In the genomic region with DNA sequence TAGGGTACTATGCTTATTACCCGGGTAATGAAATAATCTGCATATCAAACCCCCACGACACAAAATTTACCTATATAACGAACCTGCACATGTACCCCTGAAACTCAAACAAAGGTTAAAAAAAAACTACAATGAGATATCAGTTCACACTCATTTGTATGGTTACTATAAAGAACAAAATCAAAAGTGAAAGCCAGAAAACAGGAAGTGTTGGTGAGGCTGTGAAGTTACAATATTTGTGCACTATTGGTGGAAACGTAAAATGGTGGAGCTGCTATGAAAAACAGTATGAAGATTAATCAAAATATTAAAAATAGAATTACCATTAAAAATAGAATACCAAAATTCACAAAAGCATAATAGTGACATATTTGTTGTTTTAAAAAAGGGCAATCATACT, we compare ENCODE assay signal across 16 cellular contexts.
A peak's percentile ranks its signal among the peaks of the same experiment; 100 is the strongest.
DNase-seq lines count a peak whose midpoint lies in the region; ATAC-seq and TF ChIP-seq lines count a peak whose summit lies in the region.
"Had no signal": no experiment of that assay in that cellular context is flagged by ENCODE, and none has a peak within 500 bp of the region (broad histone marks: within the 10 kb centered on the region; RNA-seq: fewer than 3 reads in every experiment).

No MANE protein-coding gene starts in this region.

- no peak overlapping the region for H3K18ac ChIP-seq in mesendoderm (ENCODE audit: low read length)

- H3K27ac ChIP-seq in OCI-LY7 (ENCODE audit: low read depth, low read length, poor library complexity, severe bottlenecking) (no peak overlapping the region), mesendoderm (ENCODE audit: low read depth, low read length) (no peak overlapping the region)
- H3K27ac ChIP-seq: brain microvascular endothelial cell had no signal

- H3K4me3 ChIP-seq in OCI-LY7 (ENCODE audit: low read depth, low read length, poor library complexity, severe bottlenecking) (peak overlapping the region; percentile 39), mesendoderm (ENCODE audit: low read length) (no peak overlapping the region)

- DNase-seq in OCI-LY7 (ENCODE audit: low spot score), result peak; percentile 9
- DNase-seq in hippocampal formation (lab: John Stamatoyannopoulos, UW), result no peak
- no peak for DNase-seq in NCI-H187 treated with DMSO at 0.1 percent for 48 hours (lab: John Stamatoyannopoulos, UW)
- DNase-seq in mesendoderm, result no peak
- DNase-seq: activated CD4-positive, alpha-beta T cell treated with anti-CD3 and anti-CD28 coated beads, Interleukin-2, amount 50 U/mL, for 48 hours; activated effector memory CD4-positive, alpha-beta T cell treated with Interleukin-2 at 50 U/mL for 16 hours; brain microvascular endothelial cell; GOT3; mesenchymal stem cell; NCI-H2171 treated with DMSO at 0.1 percent for 48 hours; occipital lobe had no signal

- H2BK5ac ChIP-seq in mesendoderm (ENCODE audit: low read length), result no peak overlapping the region

- H3K56ac ChIP-seq in mesendoderm (ENCODE audit: low read length), result no peak overlapping the region

- WGBS in mesendoderm (ENCODE audit: extremely low coverage, insufficient coverage, low lambda C conversion rate), result no CpG with 5 or more reads among the region's 4 CpGs

- H3K4ac ChIP-seq in mesendoderm (ENCODE audit: low read depth, low read length), result no peak overlapping the region

- intact Hi-C loops in OCI-LY7 (cut with micrococcal nuclease; ENCODE audit: unreplicated experiment), result no loop called here

- H3K79me2 ChIP-seq in OCI-LY7 (ENCODE audit: insufficient read depth, low read depth, low read length) (no peaks in the 10 kb centered on the region), mesendoderm (ENCODE audit: control insufficient read depth, insufficient read depth, low read length) (no peaks in the 10 kb centered on the region)

- no peak overlapping the region for H4K5ac ChIP-seq in mesendoderm (ENCODE audit: low read length)

- ATAC-seq in GM18520 (IDR thresholded peaks at IDR 0.05; ENCODE audit: unreplicated experiment) (peak; percentile 86), GM21529 (IDR thresholded peaks at IDR 0.05; ENCODE audit: unreplicated experiment) (peak; percentile 78), HG03432 (IDR thresholded peaks at IDR 0.05; ENCODE audit: unreplicated experiment) (peak; percentile 90), HG03045 (IDR thresholded peaks at IDR 0.05; ENCODE audit: unreplicated experiment) (no peak)
- ATAC-seq: Panc1 had no signal

- no peaks in the 10 kb centered on the region for H3K36me3 ChIP-seq in OCI-LY7 (ENCODE audit: insufficient read depth, low read length)
- no peaks in the 10 kb centered on the region for H3K36me3 ChIP-seq in mesendoderm (ENCODE audit: control insufficient read depth, insufficient read depth, low read length)
- H3K36me3 ChIP-seq: brain microvascular endothelial cell had no signal

- no peak overlapping the region for H4K8ac ChIP-seq in mesendoderm (ENCODE audit: low read depth, low read length)

- H3K4me1 ChIP-seq in OCI-LY7 (ENCODE audit: insufficient read depth, low read length, poor library complexity, severe bottlenecking) (no peaks in the 10 kb centered on the region), mesendoderm (ENCODE audit: control insufficient read depth, low read depth, low read length) (no peaks in the 10 kb centered on the region)

- POLR2A ChIA-PET in OCI-LY7 (lab: Charles Lee), result no interaction called here

- H3K9me2 ChIP-seq in OCI-LY7 (ENCODE audit: insufficient read depth, low read length), result no peaks in the 10 kb centered on the region

- H3K27me3 ChIP-seq in mesendoderm (ENCODE audit: insufficient read depth, low read length, poor library complexity), result no peaks in the 10 kb centered on the region
- H3K27me3 ChIP-seq: brain microvascular endothelial cell had no signal

- no peak overlapping the region for H3K9ac ChIP-seq in mesendoderm (ENCODE audit: low read length)

- no peak overlapping the region for H3K23ac ChIP-seq in mesendoderm (ENCODE audit: low read length)

- CTCF ChIA-PET in OCI-LY7 (lab: Charles Lee; ENCODE audit: unreplicated experiment), result no interaction called here

- TF ChIP-seq CTCF in OCI-LY7 (conservative IDR thresholded peaks at IDR 0.05; ENCODE audit: low read length), result no peak

- no peak overlapping the region for H2BK120ac ChIP-seq in mesendoderm (ENCODE audit: low read depth, low read length)

- no TSS peak for BruUV-seq in OCI-LY7 (replicated peaks; lab: Mats Ljungman, UMichigan)

- H3K4me2 ChIP-seq in OCI-LY7 (ENCODE audit: low read length), result peak overlapping the region; percentile 49; the same call in 1 of the 2 replicates
- H3K4me2 ChIP-seq in mesendoderm (ENCODE audit: low read length), result no peak overlapping the region

- no peak overlapping the region for H2BK15ac ChIP-seq in mesendoderm (replicated peaks; ENCODE audit: low read depth)

- H3K9me3 ChIP-seq in OCI-LY7 (ENCODE audit: low read length), result no peaks in the 10 kb centered on the region

- no peak overlapping the region for H2AK5ac ChIP-seq in mesendoderm (ENCODE audit: low read length)

- H2AFZ ChIP-seq in OCI-LY7 (ENCODE audit: low read length), result peak overlapping the region; percentile 82

- no peaks in the 10 kb centered on the region for H3K79me1 ChIP-seq in mesendoderm (ENCODE audit: low read length)

- H4K20me1 ChIP-seq in OCI-LY7 (ENCODE audit: insufficient read depth, low read length), result no peaks in the 10 kb centered on the region
